Comparison of ENCODE assay signal across 32 cellular contexts in genomic region chr1:244700808-244701207, GRCh38.
"Had no signal": no experiment of that assay in that cellular context is flagged by ENCODE, and none has a peak within 500 bp of the region (broad histone marks: within the 10 kb centered on the region; RNA-seq: fewer than 3 reads in every experiment).

No MANE protein-coding gene starts in this region.

- H3K27me3 ChIP-seq: ascending aorta, cardiac muscle cell had no signal

- FAIRE-seq: bronchial epithelial cell had no signal

- H3K4me3 ChIP-seq: ascending aorta, cardiac muscle cell had no signal

- H3K9me3 ChIP-seq: ascending aorta had no signal

- H3K4me1 ChIP-seq: ascending aorta had no signal

- H3K27ac ChIP-seq: ascending aorta, cardiac muscle cell, WERI-Rb-1 had no signal

- ATAC-seq: activated CD4-positive, alpha-beta T cell treated with anti-CD3 and anti-CD28 coated beads for 36 hours; activated CD4-positive, CD25-positive, alpha-beta regulatory T cell treated with anti-CD3 and anti-CD28 coated beads, Interleukin-2, amount 50 U/mL, for 24 hours; activated CD8-positive, alpha-beta memory T cell treated with anti-CD3 and anti-CD28 coated beads, Interleukin-2, amount 10 ng/mL, durations not matched to agents 7 days and 5 days; activated CD8-positive, alpha-beta T cell treated with anti-CD3 and anti-CD28 coated beads, Interleukin-2, amount 10 ng/mL, durations not matched to agents 7 days and 5 days; activated naive CD8-positive, alpha-beta T cell treated with anti-CD3 and anti-CD28 coated beads, Interleukin-2, amount 50 U/mL, for 24 hours; WTC11 had no signal

- DNase-seq: activated CD4-positive, alpha-beta memory T cell treated with anti-CD3 and anti-CD28 coated beads, Interleukin-2, amount 10 ng/mL, durations not matched to agents 7 days and 5 days; activated CD4-positive, alpha-beta T cell treated with anti-CD3 and anti-CD28 coated beads for 1 hour; activated CD4-positive, alpha-beta T cell treated with anti-CD3 and anti-CD28 coated beads for 36 hours; activated CD4-positive, alpha-beta T cell treated with anti-CD3 and anti-CD28 coated beads for 48 hours; activated CD4-positive, alpha-beta T cell treated with anti-CD3 and anti-CD28 coated beads, Interleukin-2, amount 10 ng/mL, durations not matched to agents 7 days and 5 days; activated CD4-positive, alpha-beta T cell treated with anti-CD3 and anti-CD28 coated beads, Interleukin-2, amount 50 U/mL, for 48 hours; activated CD4-positive, CD25-positive, alpha-beta regulatory T cell; activated CD8-positive, alpha-beta memory T cell treated with anti-CD3 and anti-CD28 coated beads for 24 hours; activated CD8-positive, alpha-beta memory T cell treated with anti-CD3 and anti-CD28 coated beads, Interleukin-2, amount 10 ng/mL, durations not matched to agents 7 days and 5 days; activated CD8-positive, alpha-beta memory T cell treated with anti-CD3 and anti-CD28 coated beads, Interleukin-2, amount 50 U/mL, for 48 hours; activated CD8-positive, alpha-beta T cell treated with anti-CD3 and anti-CD28 coated beads, Interleukin-2, amount 10 ng/mL, durations not matched to agents 7 days and 5 days; activated effector memory CD4-positive, alpha-beta T cell treated with Interleukin-2 at 50 U/mL for 16 hours; activated gamma-delta T cell; activated naive CD4-positive, alpha-beta T cell treated with anti-CD3 and anti-CD28 coated beads, Interleukin-2, amount 10 ng/mL, durations not matched to agents 7 days and 5 days; activated naive CD4-positive, alpha-beta T cell treated with Interleukin-2 at 50 U/mL for 16 hours; activated naive CD8-positive, alpha-beta T cell treated with anti-CD3 and anti-CD28 coated beads, Interleukin-2, amount 10 ng/mL, durations not matched to agents 7 days and 5 days; activated naive CD8-positive, alpha-beta T cell treated with anti-CD3 and anti-CD28 coated beads, Interleukin-2, amount 50 U/mL, for 24 hours; activated T-cell treated with anti-CD3 and anti-CD28 coated beads, Interleukin-2, amount 50 U/mL, for 24 hours; activated T-cell treated with anti-CD3 and anti-CD28 coated beads, Interleukin-2, amount 50 U/mL, for 48 hours; amygdala; anterior cingulate cortex; caudate nucleus; cerebellar nuclear complex; T-helper 1 cell; T-helper 2 cell; T-helper 9 cell; WERI-Rb-1 had no signal
